In the genomic region with DNA sequence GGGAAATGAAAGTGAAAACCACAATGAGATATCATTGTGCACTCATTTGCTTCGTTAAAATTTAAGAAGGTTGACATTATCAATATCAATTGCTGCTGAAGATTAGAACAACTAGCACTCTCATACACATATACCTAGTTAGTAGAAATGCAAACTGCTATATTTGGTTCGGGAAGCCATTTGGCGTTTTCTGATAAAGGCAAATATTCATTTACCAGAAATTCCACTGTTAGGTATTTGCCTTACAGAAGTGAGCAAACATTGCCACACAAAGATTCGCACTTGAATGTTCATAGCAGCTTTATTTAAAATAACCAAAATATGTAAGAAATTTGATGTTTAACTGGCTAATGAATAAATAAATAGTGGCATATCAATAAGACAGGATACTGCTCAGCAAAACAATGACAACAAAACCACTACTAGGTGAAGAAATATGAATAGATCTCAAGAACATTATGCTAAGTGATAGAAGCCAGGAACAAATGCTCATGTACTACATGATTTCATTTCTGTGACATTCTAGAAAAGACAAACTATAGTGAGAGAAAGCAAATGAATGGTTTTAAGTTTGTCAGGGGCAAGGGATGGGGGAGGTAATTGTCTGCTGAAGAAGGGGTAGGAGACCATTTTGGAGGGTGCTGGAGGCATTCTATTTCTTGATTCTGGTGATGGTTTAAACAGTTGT, we compare ENCODE assay signal across 34 cellular contexts.
"Had no signal": no experiment of that assay in that cellular context is flagged by ENCODE, and none has a peak within 500 bp of the region (broad histone marks: within the 10 kb centered on the region; RNA-seq: fewer than 3 reads in every experiment).

No MANE protein-coding gene starts in this region.

- H3K4me1 Mint-ChIP-seq: activated CD4-positive, alpha-beta T cell treated with anti-CD3 and anti-CD28 coated beads for 36 hours; activated CD4-positive, alpha-beta T cell treated with anti-CD3 and anti-CD28 coated beads, Interleukin-2, amount 10 ng/mL, durations not matched to agents 7 days and 5 days; activated naive CD4-positive, alpha-beta T cell treated with anti-CD3 and anti-CD28 coated beads, Interleukin-2, amount 50 U/mL, for 24 hours; activated naive CD8-positive, alpha-beta T cell treated with anti-CD3 and anti-CD28 coated beads, Interleukin-2, amount 10 ng/mL, durations not matched to agents 7 days and 5 days; central memory CD8-positive, alpha-beta T cell had no signal

- H3K4me3 ChIP-seq: ascending aorta, cardiac muscle cell, Peyer's patch, SJSA1 had no signal

- FAIRE-seq: TTC549 had no signal

- H3K27ac Mint-ChIP-seq: activated CD4-positive, alpha-beta T cell treated with anti-CD3 and anti-CD28 coated beads for 36 hours; activated CD4-positive, alpha-beta T cell treated with anti-CD3 and anti-CD28 coated beads, Interleukin-2, amount 10 ng/mL, durations not matched to agents 7 days and 5 days; activated CD8-positive, alpha-beta T cell treated with anti-CD3 and anti-CD28 coated beads, Interleukin-2, amount 10 ng/mL, durations not matched to agents 7 days and 5 days; activated naive CD4-positive, alpha-beta T cell treated with anti-CD3 and anti-CD28 coated beads, Interleukin-2, amount 50 U/mL, for 24 hours; activated naive CD8-positive, alpha-beta T cell treated with anti-CD3 and anti-CD28 coated beads, Interleukin-2, amount 10 ng/mL, durations not matched to agents 7 days and 5 days; activated T-cell treated with anti-CD3 and anti-CD28 coated beads, Interleukin-2, amount 50 U/mL, for 24 hours; activated T-helper 2 cell treated with anti-CD3 and anti-CD28 coated beads, Interferon-gamma antibody, Interleukin-2, Interleukin-4, amounts not matched to agents 10 μg/mL and 5 μg/mL and 100 μg/mL, durations not matched to agents 14 hours and 24 hours and 36 hours; T-helper 1 cell treated with Interleukin-12 subunit alpha and Interleukin-12 subunit beta and Interleukin-4 antibody, amounts not matched to agents 30 μg/mL and 1 μg/mL, for 36 hours; T-helper 2 cell treated with Interferon-gamma antibody and Interleukin-4, amounts not matched to agents 5 μg/mL and 100 μg/mL, for 36 hours had no signal

- ATAC-seq: activated CD4-positive, alpha-beta T cell treated with anti-CD3 and anti-CD28 coated beads for 36 hours; activated CD4-positive, CD25-positive, alpha-beta regulatory T cell treated with anti-CD3 and anti-CD28 coated beads, Interleukin-2, amount 50 U/mL, for 24 hours; activated CD8-positive, alpha-beta T cell treated with anti-CD3 and anti-CD28 coated beads, Interleukin-2, amount 10 ng/mL, durations not matched to agents 7 days and 5 days; PC-3 had no signal

- H3K27ac ChIP-seq: ascending aorta, cardiac muscle cell, Peyer's patch, SJSA1 had no signal

- H3K36me3 Mint-ChIP-seq: activated naive CD4-positive, alpha-beta T cell treated with anti-CD3 and anti-CD28 coated beads, Interleukin-2, amount 50 U/mL, for 24 hours; activated naive CD8-positive, alpha-beta T cell treated with anti-CD3 and anti-CD28 coated beads, Interleukin-2, amount 10 ng/mL, durations not matched to agents 7 days and 5 days had no signal

- H3K27me3 Mint-ChIP-seq: activated CD4-positive, alpha-beta T cell treated with anti-CD3 and anti-CD28 coated beads for 36 hours; activated CD4-positive, alpha-beta T cell treated with anti-CD3 and anti-CD28 coated beads, Interleukin-2, amount 10 ng/mL, durations not matched to agents 7 days and 5 days; activated naive CD4-positive, alpha-beta T cell treated with anti-CD3 and anti-CD28 coated beads, Interleukin-2, amount 50 U/mL, for 24 hours; activated naive CD8-positive, alpha-beta T cell treated with anti-CD3 and anti-CD28 coated beads, Interleukin-2, amount 10 ng/mL, durations not matched to agents 7 days and 5 days; activated T-cell treated with anti-CD3 and anti-CD28 coated beads, Interleukin-2, amount 50 U/mL, for 24 hours; central memory CD8-positive, alpha-beta T cell had no signal

- H3K36me3 ChIP-seq: ascending aorta, cardiac muscle cell, Peyer's patch, SJSA1 had no signal

- H3K9ac ChIP-seq: SK-N-SH had no signal

- H3K9me3 Mint-ChIP-seq: activated CD4-positive, alpha-beta T cell treated with anti-CD3 and anti-CD28 coated beads, Interleukin-2, amount 10 ng/mL, durations not matched to agents 7 days and 5 days; activated naive CD4-positive, alpha-beta T cell treated with anti-CD3 and anti-CD28 coated beads, Interleukin-2, amount 50 U/mL, for 24 hours; activated naive CD8-positive, alpha-beta T cell treated with anti-CD3 and anti-CD28 coated beads, Interleukin-2, amount 10 ng/mL, durations not matched to agents 7 days and 5 days; activated T-cell treated with anti-CD3 and anti-CD28 coated beads, Interleukin-2, amount 50 U/mL, for 24 hours; activated T-helper 2 cell treated with anti-CD3 and anti-CD28 coated beads, Interferon-gamma antibody, Interleukin-2, Interleukin-4, amounts not matched to agents 10 μg/mL and 5 μg/mL and 100 μg/mL, durations not matched to agents 14 hours and 24 hours and 36 hours; T-helper 1 cell treated with Interleukin-12 subunit alpha and Interleukin-12 subunit beta and Interleukin-4 antibody, amounts not matched to agents 30 μg/mL and 1 μg/mL, for 36 hours; T-helper 2 cell treated with Interferon-gamma antibody and Interleukin-4, amounts not matched to agents 5 μg/mL and 100 μg/mL, for 36 hours had no signal

- H3K9me3 ChIP-seq: ascending aorta, Peyer's patch, SJSA1, SK-N-SH had no signal

- DNase-seq: activated CD4-positive, alpha-beta T cell treated with anti-CD3 and anti-CD28 coated beads for 36 hours; activated CD4-positive, alpha-beta T cell treated with anti-CD3 and anti-CD28 coated beads, Interleukin-2, amount 10 ng/mL, durations not matched to agents 7 days and 5 days; activated CD4-positive, alpha-beta T cell treated with anti-CD3 and anti-CD28 coated beads, Interleukin-2, amount 50 U/mL, for 48 hours; activated CD8-positive, alpha-beta T cell treated with anti-CD3 and anti-CD28 coated beads, Interleukin-2, amount 10 ng/mL, durations not matched to agents 7 days and 5 days; activated gamma-delta T cell; activated naive CD4-positive, alpha-beta T cell treated with Interleukin-2 at 50 U/mL for 16 hours; activated naive CD8-positive, alpha-beta T cell treated with anti-CD3 and anti-CD28 coated beads, Interleukin-2, amount 10 ng/mL, durations not matched to agents 7 days and 5 days; activated T-cell treated with anti-CD3 and anti-CD28 coated beads, Interleukin-2, amount 50 U/mL, for 24 hours; amygdala; MM.1S; MV-4-11; NCI-H1092; NCI-H1436 treated with DMSO at 0.1 percent for 48 hours; NCI-H1694 treated with DMSO at 0.1 percent for 48 hours; NCI-H2029; NCI-H345; NCI-H524 treated with DMSO at 0.1 percent for 48 hours; NCI-H748 treated with DMSO at 0.1 percent for 48 hours; NK-92 treated with Interleukin-12 subunit alpha and Interleukin-12 subunit beta, amount 100 ng/mL, for 24 hours; PC-3; Peyer's patch; RPMI8226; SHP77 treated with DMSO at 0.1 percent for 48 hours; SK-N-SH had no signal

- H3K4me1 ChIP-seq: ascending aorta, Peyer's patch, SJSA1 had no signal

- H3K4me3 Mint-ChIP-seq: activated CD4-positive, alpha-beta T cell treated with anti-CD3 and anti-CD28 coated beads for 36 hours; activated CD4-positive, alpha-beta T cell treated with anti-CD3 and anti-CD28 coated beads, Interleukin-2, amount 10 ng/mL, durations not matched to agents 7 days and 5 days; activated CD8-positive, alpha-beta T cell treated with anti-CD3 and anti-CD28 coated beads, Interleukin-2, amount 10 ng/mL, durations not matched to agents 7 days and 5 days; activated naive CD4-positive, alpha-beta T cell treated with anti-CD3 and anti-CD28 coated beads, Interleukin-2, amount 50 U/mL, for 24 hours; activated naive CD8-positive, alpha-beta T cell treated with anti-CD3 and anti-CD28 coated beads, Interleukin-2, amount 10 ng/mL, durations not matched to agents 7 days and 5 days; activated T-cell treated with anti-CD3 and anti-CD28 coated beads, Interleukin-2, amount 50 U/mL, for 24 hours; central memory CD8-positive, alpha-beta T cell; T-helper 1 cell treated with Interleukin-12 subunit alpha and Interleukin-12 subunit beta and Interleukin-4 antibody, amounts not matched to agents 30 μg/mL and 1 μg/mL, for 36 hours; T-helper 2 cell treated with Interferon-gamma antibody and Interleukin-4, amounts not matched to agents 5 μg/mL and 100 μg/mL, for 36 hours had no signal

- H3K27me3 ChIP-seq: ascending aorta, cardiac muscle cell, Peyer's patch, SJSA1 had no signal
